ENCODE assay signal across 1 cellular context in genomic region chr17:66925811-66926500, GRCh38.
TF ChIP-seq lines count a peak whose summit lies in the region.

No MANE protein-coding gene starts in this region.

TF ChIP-seq in K562, 482 proteins besides CTCF, POLR2A, EP300 and RAD21 (continued from another document):
- TF ChIP-seq RERE (CRISPR knock-in tag; IDR thresholded peaks at IDR 0.05; ENCODE audit: borderline replicate concordance) = no peak
- TF ChIP-seq TEAD4 (IDR thresholded peaks at IDR 0.05; ENCODE audit: low read length) = no peak
- TF ChIP-seq TEAD4 (CRISPR knock-in tag; IDR thresholded peaks at IDR 0.05; ENCODE audit: borderline replicate concordance) = no peak
- TF ChIP-seq ZNF184 (CRISPR knock-in tag; IDR thresholded peaks at IDR 0.05) = no peak
- no peak for TF ChIP-seq POLR3A (IDR thresholded peaks at IDR 0.05; ENCODE audit: borderline replicate concordance, extremely low read depth, insufficient read depth, insufficient read length)
- no peak for TF ChIP-seq DACH1 (IDR thresholded peaks at IDR 0.05; ENCODE audit: partially characterized antibody)
- TF ChIP-seq ZNF316 (IDR thresholded peaks at IDR 0.05) = peak; percentile 27; the same call in 1 of the 2 replicates
